20 cellular contexts compared by ENCODE assay signal in the genomic region with DNA sequence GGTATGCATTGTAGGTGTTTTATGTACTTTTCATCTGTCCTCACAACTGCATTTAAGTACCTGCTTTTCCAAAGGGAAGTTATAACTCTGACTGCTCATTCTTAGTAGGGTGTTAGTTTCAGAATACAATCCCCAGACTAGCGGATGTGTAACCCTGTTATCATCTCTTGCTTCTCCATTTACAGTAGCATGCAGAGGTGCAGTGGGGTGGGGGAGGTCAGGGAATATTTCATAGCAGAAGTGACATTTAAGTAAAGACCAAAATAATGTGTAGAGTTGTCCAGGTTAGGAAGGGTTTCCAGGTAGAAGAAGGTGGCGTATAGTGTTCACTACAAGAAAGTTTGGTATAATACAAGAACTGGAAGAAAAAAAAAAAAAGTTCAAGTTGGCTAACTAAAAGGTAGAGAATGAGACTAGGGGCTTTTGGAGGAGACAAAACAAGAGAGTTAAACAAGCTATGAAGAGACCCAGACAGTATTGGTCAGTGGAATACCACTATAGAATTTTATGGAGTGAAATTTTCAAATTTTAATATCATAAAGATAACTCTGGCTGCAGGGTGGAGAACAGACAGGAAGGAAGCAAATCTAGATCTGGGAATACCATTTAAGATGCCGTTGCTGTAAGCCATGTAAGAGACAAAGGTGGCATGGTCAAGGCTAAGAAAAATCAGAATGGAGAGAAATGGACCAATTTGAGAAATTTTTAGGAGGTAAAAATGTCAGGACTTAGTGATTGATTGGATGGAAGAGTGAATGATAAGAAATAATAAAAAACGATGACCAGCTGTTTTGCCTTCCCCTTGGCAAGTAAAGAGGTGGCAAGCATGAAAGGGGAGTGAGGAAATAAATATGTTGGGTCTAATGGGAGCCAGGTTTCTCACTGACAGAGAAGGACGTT.
"Had no signal": no experiment of that assay in that cellular context is flagged by ENCODE, and none has a peak within 500 bp of the region (broad histone marks: within the 10 kb centered on the region; RNA-seq: fewer than 3 reads in every experiment).

No MANE protein-coding gene starts in this region.

- H3K4me3 ChIP-seq: upper lobe of right lung had no signal

- DNase-seq: activated CD4-positive, alpha-beta T cell treated with anti-CD3 and anti-CD28 coated beads, Interleukin-2, amount 50 U/mL, for 4 hours; activated CD4-positive, CD25-positive, alpha-beta regulatory T cell treated with anti-CD3 and anti-CD28 coated beads, Interleukin-2, amount 50 U/mL, for 72 hours; activated naive CD4-positive, alpha-beta T cell treated with anti-CD3 and anti-CD28 coated beads, Interleukin-2, amount 50 U/mL, for 16 hours; activated T-cell treated with anti-CD3 and anti-CD28 coated beads, Interleukin-2, amount 50 U/mL, for 1 hour; adrenal gland; central memory CD4-positive, alpha-beta T cell; cortex of kidney; effector memory CD8-positive, alpha-beta T cell; immature natural killer cell; left cardiac atrium; lower lobe of right lung; naive B cell; posterior cingulate gyrus; stimulated activated CD4-positive, alpha-beta T cell treated with anti-CD3 and anti-CD28 coated beads, Interleukin-12 subunit alpha, Interleukin-12 subunit beta, amount 100 ng/mL, for 4 hours; stimulated activated naive CD4-positive, alpha-beta T cell treated with Interleukin-2 at 50 U/mL for 16 hours; T-helper 17 cell; upper lobe of right lung had no signal

- H3K9me3 ChIP-seq: adrenal gland, lower lobe of right lung, neutrophil, suprapubic skin, upper lobe of right lung had no signal

- H3K27me3 ChIP-seq: adrenal gland, suprapubic skin, upper lobe of right lung had no signal

- H3K27ac ChIP-seq: neutrophil had no signal

- ATAC-seq: effector memory CD8-positive, alpha-beta T cell; left cardiac atrium; lower lobe of right lung; sciatic nerve; T-helper 17 cell; upper lobe of right lung had no signal

- H3K36me3 ChIP-seq: adrenal gland, lower lobe of right lung, neutrophil, suprapubic skin, upper lobe of right lung had no signal
